In the genomic region with DNA sequence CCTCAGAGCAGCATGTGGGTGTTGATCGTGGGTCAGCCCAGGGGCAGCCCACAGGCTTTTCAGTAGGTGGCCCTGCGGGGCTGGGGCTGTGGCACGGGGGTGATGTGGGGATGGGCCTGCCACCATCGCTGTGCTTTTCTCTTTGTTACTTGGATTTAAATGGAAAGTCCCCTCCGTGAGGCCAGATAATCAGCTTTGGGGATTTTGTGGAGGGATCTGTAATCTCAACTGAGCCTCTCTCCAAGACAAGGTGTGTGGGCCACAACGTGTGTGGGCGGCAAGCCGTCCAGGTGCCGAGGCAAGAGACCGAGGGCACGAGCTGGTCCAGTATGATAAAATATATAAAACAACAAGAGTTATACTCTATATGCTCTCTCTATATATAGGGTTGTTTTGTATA, we compare ENCODE assay signal across 24 cellular contexts. TPM values are rescaled to one million over a fixed set of nuclear protein-coding genes. Genes with fewer than 3 reads are reported as not detected.
"Had no signal": no experiment of that assay in that cellular context is flagged by ENCODE, and none has a peak within 500 bp of the region (broad histone marks: within the 10 kb centered on the region; RNA-seq: fewer than 3 reads in every experiment).

No MANE protein-coding gene starts in this region.

- H3K27me3 ChIP-seq: body of pancreas, heart right ventricle, left lung had no signal

- H3K4me1 Mint-ChIP-seq: central memory CD8-positive, alpha-beta T cell had no signal

- H3K4me1 ChIP-seq: body of pancreas, gastrocnemius medialis, heart right ventricle, left lung, prostate gland had no signal

- ATAC-seq: body of pancreas; gastrocnemius medialis; left lung; stimulated activated naive CD8-positive, alpha-beta T cell treated with anti-CD3 and anti-CD28 coated beads, Interleukin-15, Interleukin-2, amounts not matched to agents 100 U/mL and 50 U/mL, for 24 hours had no signal

- H3K27ac ChIP-seq: body of pancreas, gastrocnemius medialis, heart right ventricle, left lung, prostate gland, SK-N-MC had no signal

- H3K27ac Mint-ChIP-seq: activated naive CD8-positive, alpha-beta T cell; dendritic cell treated with granulocyte-macrophage colony-stimulating factor and Interleukin-4, amounts not matched to agents 40 ng/mL and 50 ng/mL, for 4 days; memory B cell; type B pancreatic cell had no signal

- H3K9me3 ChIP-seq: body of pancreas, gastrocnemius medialis, prostate gland had no signal

- H3K27me3 Mint-ChIP-seq: activated naive CD8-positive, alpha-beta T cell; dendritic cell treated with granulocyte-macrophage colony-stimulating factor and Interleukin-4, amounts not matched to agents 40 ng/mL and 50 ng/mL, for 4 days; type B pancreatic cell had no signal

- H3K36me3 ChIP-seq: gastrocnemius medialis, heart right ventricle, left lung, prostate gland had no signal

- H3K9me3 Mint-ChIP-seq: central memory CD8-positive, alpha-beta T cell; memory B cell; type B pancreatic cell had no signal

- H3K36me3 Mint-ChIP-seq: memory B cell, type B pancreatic cell had no signal

- H3K4me3 ChIP-seq: body of pancreas, gastrocnemius medialis, left lung, prostate gland, SK-N-MC, smooth muscle cell had no signal

- DNase-seq: activated CD4-positive, alpha-beta T cell treated with anti-CD3 and anti-CD28 coated beads for 1 hour; activated CD4-positive, alpha-beta T cell treated with anti-CD3 and anti-CD28 coated beads, Interleukin-2, amount 50 U/mL, for 4 hours; activated effector memory CD4-positive, alpha-beta T cell treated with anti-CD3 and anti-CD28 coated beads, Interleukin-2, amount 50 U/mL, for 16 hours; activated T-cell treated with anti-CD3 and anti-CD28 coated beads, Interleukin-2, amount 50 U/mL, for 1 hour; amniotic stem cell; gastrocnemius medialis; heart right ventricle; stimulated activated naive CD8-positive, alpha-beta T cell treated with anti-CD3 and anti-CD28 coated beads, Interleukin-15, Interleukin-2, amounts not matched to agents 100 U/mL and 50 U/mL, for 24 hours; T1000 had no signal

- H3K4me3 Mint-ChIP-seq: activated naive CD8-positive, alpha-beta T cell; central memory CD8-positive, alpha-beta T cell; dendritic cell treated with granulocyte-macrophage colony-stimulating factor and Interleukin-4, amounts not matched to agents 40 ng/mL and 50 ng/mL, for 4 days; memory B cell; nephron; type B pancreatic cell had no signal

RNA-seq across cellular contexts. Expression of gene COLEC11, which starts 16.7 kb away (rescaled TPM):
- polyA plus RNA-seq: keratinocyte had no signal

RNA-seq across cellular contexts. Expression of gene ALLC, which starts 46.4 kb away (rescaled TPM):
- total RNA-seq: body of pancreas, epithelial cell of proximal tubule, gastrocnemius medialis, heart right ventricle, left lung, omental fat pad, smooth muscle cell, temporal lobe had no signal
- polyA plus RNA-seq: keratinocyte, smooth muscle cell had no signal
